Comparison of ENCODE assay signal across 1 cellular context in the genomic region with DNA sequence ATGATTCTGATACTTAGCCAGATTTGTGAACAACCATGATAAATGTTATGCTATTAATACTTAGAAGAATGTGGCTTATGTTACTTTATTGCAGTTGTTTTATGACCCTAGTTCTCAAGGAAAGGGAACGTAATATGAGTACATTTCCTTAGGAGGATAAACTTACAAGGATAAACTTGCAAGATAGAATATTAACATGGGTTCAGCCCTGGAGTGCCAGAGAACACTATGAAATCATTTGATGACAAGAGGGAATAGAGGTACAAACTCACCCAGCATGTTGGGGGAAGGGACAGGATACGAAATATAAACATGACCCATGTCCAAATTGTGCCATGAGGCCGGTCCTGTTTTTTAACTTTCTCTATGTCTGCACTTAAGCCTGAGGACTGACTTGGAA.
TF ChIP-seq lines count a peak whose summit lies in the region.

No MANE protein-coding gene starts in this region.

TF ChIP-seq in GM12878, 131 proteins besides CTCF, POLR2A, EP300 and RAD21 (continued from another document):
- no peak for TF ChIP-seq MTA3 (IDR thresholded peaks at IDR 0.05; ENCODE audit: borderline replicate concordance, low read length)
- TF ChIP-seq ZNF24 (IDR thresholded peaks at IDR 0.05), result no peak
